Comparison of ENCODE assay signal across 8 cellular contexts in the genomic region with DNA sequence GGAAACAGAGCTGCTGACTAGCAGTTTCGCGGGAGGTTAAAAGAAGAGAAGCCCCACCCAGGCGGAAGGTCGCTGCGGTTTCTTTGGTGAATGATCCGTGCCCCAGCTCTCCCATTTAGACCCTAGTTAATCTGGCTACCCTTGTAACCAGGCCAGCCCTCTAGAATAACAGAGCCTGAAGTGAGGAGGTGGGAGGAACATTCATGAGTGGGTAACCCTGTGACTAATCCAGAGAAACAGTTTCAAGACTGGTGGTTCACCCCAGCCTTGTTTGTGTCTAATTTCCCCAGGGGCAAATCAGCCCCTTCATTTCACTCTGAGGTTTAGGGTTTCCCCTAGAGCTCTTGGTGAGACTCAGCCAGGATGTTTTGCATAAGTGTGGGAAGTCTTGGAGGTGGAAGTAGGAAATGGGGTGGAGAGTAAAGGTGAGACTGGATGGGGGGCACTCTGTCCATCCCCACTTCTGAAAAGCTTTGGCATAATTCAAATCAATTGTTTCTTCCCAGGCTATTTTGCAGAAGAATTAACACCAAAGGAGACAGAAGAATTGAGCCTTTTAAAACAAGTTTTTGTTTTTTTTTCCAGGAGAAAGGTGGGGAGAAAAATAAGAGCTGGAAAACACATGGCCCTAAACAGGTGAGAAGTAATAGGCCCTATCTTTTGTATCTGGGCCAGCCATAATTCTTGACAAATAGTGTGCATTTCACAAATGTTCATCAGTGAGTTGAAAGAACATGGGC.
DNase-seq lines count a peak whose midpoint lies in the region; ATAC-seq and TF ChIP-seq lines count a peak whose summit lies in the region.

No MANE protein-coding gene starts in this region.

- TF ChIP-seq CTCF in fibroblast of pulmonary artery (IDR thresholded peaks at IDR 0.05; ENCODE audit: low read length, missing control alignments) = no peak
- TF ChIP-seq CTCF in dorsolateral prefrontal cortex (IDR thresholded peaks at IDR 0.05 in 54 of 56, conservative IDR thresholded peaks at IDR 0.05 in 2 of 56; ENCODE audit: low read depth in 1 of 56, partially characterized antibody in 56 of 56) = no peak

- no peak overlapping the region for H3K4me3 ChIP-seq in BLaER1
- no peak overlapping the region for H3K4me3 ChIP-seq in fibroblast of pulmonary artery (replicated peaks; ENCODE audit: low read depth, low read length)
- no peak overlapping the region for H3K4me3 ChIP-seq in dorsolateral prefrontal cortex

- H3K4me1 ChIP-seq in BLaER1 = peaks cover 48% of the 10 kb centered on the region

- peaks cover 71% of the 10 kb centered on the region for H4K20me1 ChIP-seq in BLaER1

- H3K27ac ChIP-seq in BLaER1 (no peak overlapping the region), dorsolateral prefrontal cortex (no peak overlapping the region)

- intact Hi-C loops in dorsolateral prefrontal cortex (cut with DNase I) (no loop called here), posterior vena cava (cut with DNase I) (no loop called here)

- peaks cover 36% of the 10 kb centered on the region for H3K9me3 ChIP-seq in BLaER1

- peak; percentile 90 for DNase-seq in activated CD4-positive, alpha-beta T cell treated with anti-CD3 and anti-CD28 coated beads for 48 hours
- peak; percentile 17 for DNase-seq in fibroblast of pulmonary artery (ENCODE audit: low read depth)
- DNase-seq in stimulated activated CD8-positive, alpha-beta memory T cell treated with anti-CD3 and anti-CD28 coated beads, Interleukin-7, amount 100 ng/mL, for 48 hours (ENCODE audit: extremely low read depth in 1 of 2, low read depth in 1 of 2) = peak; percentile 67 to 85
- DNase-seq in dorsolateral prefrontal cortex = no peak
- DNase-seq in posterior vena cava (ENCODE audit: low spot score) = no peak

- peaks cover 94% of the 10 kb centered on the region for H3K27me3 ChIP-seq in BLaER1
- H3K27me3 ChIP-seq in dorsolateral prefrontal cortex = peaks cover 0 to 6% (median 0%) of the 10 kb centered on the region in 45 donors

- H3K36me3 ChIP-seq in BLaER1 = no peaks in the 10 kb centered on the region

- ATAC-seq in GM19467 (IDR thresholded peaks at IDR 0.05; ENCODE audit: unreplicated experiment) (peak; percentile 72), HG03565 (IDR thresholded peaks at IDR 0.05; ENCODE audit: unreplicated experiment) (peak; percentile 86)

- peak overlapping the region; percentile 69 for H3K4me2 ChIP-seq in BLaER1

- H3K9ac ChIP-seq in BLaER1 = no peak overlapping the region

Comparison
In these comparisons a context has a peak if more than half of its experiments do, and no peak if none do; other contexts are left out.
1. DNase-seq: peak in activated CD4-positive, alpha-beta T cell treated with anti-CD3 and anti-CD28 coated beads for 48 hours (single experiment), fibroblast of pulmonary artery (single experiment) and stimulated activated CD8-positive, alpha-beta memory T cell treated with anti-CD3 and anti-CD28 coated beads, Interleukin-7, amount 100 ng/mL, for 48 hours (2 of 2); none in dorsolateral prefrontal cortex (0 of 10) and posterior vena cava (single experiment).